26 cellular contexts compared by ENCODE assay signal in genomic region chr4:9919047-9919446, GRCh38.
DNase-seq lines count a peak whose midpoint lies in the region; ATAC-seq, FAIRE-seq and TF ChIP-seq lines count a peak whose summit lies in the region.
"Had no signal": no experiment of that assay in that cellular context is flagged by ENCODE, and none has a peak within 500 bp of the region (broad histone marks: within the 10 kb centered on the region; RNA-seq: fewer than 3 reads in every experiment).

No MANE protein-coding gene starts in this region.

- no peaks in the 10 kb centered on the region for H3K4me1 ChIP-seq in K562 (replicated peaks in 1 of 2; ENCODE audit: control insufficient read depth in 2 of 2, insufficient read depth in 2 of 2, low read length in 2 of 2)

- peak in 1 of 2 experiments; percentile 15; a peak in 1 of 4 replicates for TF ChIP-seq RAD21 in K562 (CRISPR knock-in tag; conservative IDR thresholded peaks at IDR 0.05 in 1 of 2, IDR thresholded peaks at IDR 0.05 in 1 of 2)

- H3K9me1 ChIP-seq in K562 (ENCODE audit: control insufficient read depth, insufficient read depth, low read length): no peaks in the 10 kb centered on the region

- no peak overlapping the region for H3K27ac ChIP-seq in K562 (ENCODE audit: extremely low read depth, low read depth, low read length)
- H3K27ac ChIP-seq: 22Rv1; BLaER1 treated with 17β-estradiol and CSF1 and Interleukin-3, amounts not matched to agents 10 nM and 100 nM; GM23248; KMS-11 had no signal

- no peaks in the 10 kb centered on the region for H3K9me3 ChIP-seq in K562 (replicated peaks; ENCODE audit: control insufficient read depth, insufficient read depth, low read depth, low read length)
- H3K9me3 ChIP-seq: BLaER1 treated with 17β-estradiol and CSF1 and Interleukin-3, amounts not matched to agents 10 nM and 100 nM had no signal

- peak; percentile 15 for DNase-seq in DMS 273 (lab: John Stamatoyannopoulos, UW; ENCODE audit: unreplicated experiment)
- no peak for DNase-seq in DMS 273 treated with DMSO at 0.1 percent for 48 hours (lab: John Stamatoyannopoulos, UW)
- DNase-seq in H7: peak; percentile 72
- peak in 1 of 4 experiments; percentile 6 for DNase-seq in K562 (ENCODE audit: extremely low read depth in 1 of 4, low spot score in 3 of 4)
- DNase-seq in iPS-NIHi7 (ENCODE audit: extremely low spot score): peak; percentile 57
- DNase-seq in putamen (ENCODE audit: low spot score): no peak
- no peak for DNase-seq in amniotic stem cell (lab: John Stamatoyannopoulos, UW)
- no peak for DNase-seq in superior temporal gyrus (ENCODE audit: extremely low spot score)
- DNase-seq: CD8-positive, alpha-beta memory T cell; DND-41; GDM1; GM23248; HFFc6; NCI-H1092; NCI-H146; NCI-H2081 treated with DMSO at 0.1 percent for 48 hours; NCI-H510A; NCI-H774 had no signal

- FAIRE-seq in K562 (lab: Jason Lieb, UNC): peak; percentile 15
- FAIRE-seq: D721Med, GM12891, GM18507, HepG2 had no signal

- H3K27me3 ChIP-seq in H7 (ENCODE audit: control insufficient read depth, insufficient read depth, low read length): no peaks in the 10 kb centered on the region
- peaks cover 0 to 19% of the 10 kb centered on the region in 2 experiments; a peak in 2 of 5 replicates for H3K27me3 ChIP-seq in K562 (ENCODE audit: control insufficient read depth in 2 of 2, insufficient read depth in 2 of 2, low read length in 2 of 2)
- H3K27me3 ChIP-seq: BLaER1 treated with 17β-estradiol and CSF1 and Interleukin-3, amounts not matched to agents 10 nM and 100 nM had no signal

- no peak overlapping the region for H2AFZ ChIP-seq in K562 (ENCODE audit: low read depth, low read length)
- H2AFZ ChIP-seq: GM23248 had no signal

- H3K4me3 ChIP-seq in H7 (ENCODE audit: insufficient read depth, low read depth, low read length) (no peak overlapping the region), K562 (no peak overlapping the region)
- H3K4me3 ChIP-seq: BLaER1 treated with 17β-estradiol and CSF1 and Interleukin-3, amounts not matched to agents 10 nM and 100 nM; GM23248 had no signal

- H3K9ac ChIP-seq in K562 (ENCODE audit: insufficient read depth in 1 of 2, low read depth in 2 of 2, low read length in 2 of 2): no peak overlapping the region
- H3K9ac ChIP-seq: BLaER1 treated with 17β-estradiol and CSF1 and Interleukin-3, amounts not matched to agents 10 nM and 100 nM; GM23248; KMS-11 had no signal

- 0% methylated on average over 6 of the region's 6 CpGs for WGBS in K562 (ENCODE audit: insufficient coverage, low coverage, missing lambda C conversion rate)

- peak in 2 of 3 experiments; percentile 16 to 34; a peak in 2 of 6 replicates for TF ChIP-seq CTCF in K562 (IDR thresholded peaks at IDR 0.05 in 2 of 3, conservative IDR thresholded peaks at IDR 0.05 in 1 of 3; ENCODE audit: insufficient read depth in 2 of 3, low read depth in 1 of 3, low read length in 3 of 3)

- CTCF ChIA-PET in K562 (lab: Yijun Ruan, JAX; ENCODE audit: low intra/inter-chr PET ratio): no interaction called here

- no TSS peak for BruUV-seq in K562 (replicated peaks; lab: Mats Ljungman, UMichigan)

- no peaks in the 10 kb centered on the region for H4K20me1 ChIP-seq in K562 (replicated peaks; ENCODE audit: control insufficient read depth, insufficient read depth, low read length)

- H3K36me3 ChIP-seq in H7 (replicated peaks; ENCODE audit: control insufficient read depth, insufficient read depth, low read length): no peaks in the 10 kb centered on the region
- H3K36me3 ChIP-seq in K562 (ENCODE audit: control insufficient read depth, insufficient read depth, low read length): no peaks in the 10 kb centered on the region

- no peaks in the 10 kb centered on the region for H3K79me2 ChIP-seq in K562 (ENCODE audit: control insufficient read depth, insufficient read depth, low read length)

- H3K4me2 ChIP-seq in K562 (ENCODE audit: insufficient read depth, low read length): no peak overlapping the region
- H3K4me2 ChIP-seq: BLaER1 treated with 17β-estradiol and CSF1 and Interleukin-3, amounts not matched to agents 10 nM and 100 nM; KMS-11 had no signal

- POLR2A ChIA-PET in K562 (lab: Yijun Ruan, JAX): interaction anchor here (1.2 kb wide), 1 partner anchor 17 kb away, joined by 6 read pairs; no protein-coding TSS in a partner anchor

- no peak for TF ChIP-seq EP300 in K562 (IDR thresholded peaks at IDR 0.05; ENCODE audit: low read length)

- TF ChIP-seq POLR2A in K562 (conservative IDR thresholded peaks at IDR 0.05): no peak

- intact Hi-C loops in K562 (cut with micrococcal nuclease): no loop called here

- in situ Hi-C loops in K562 (cut with MboI): no loop called here

- ATAC-seq in K562: peak; percentile 68
- ATAC-seq: HepG2, Panc1 had no signal

TF ChIP-seq in K562, 482 proteins besides CTCF, POLR2A, EP300 and RAD21:
- TF ChIP-seq ZBTB12 (CRISPR knock-in tag; IDR thresholded peaks at IDR 0.05) (no peak), RFX5 (IDR thresholded peaks at IDR 0.05; ENCODE audit: low read depth, low read length) (no peak), FOXJ2 (tag; IDR thresholded peaks at IDR 0.05) (no peak), TCF7L2 (IDR thresholded peaks at IDR 0.05; ENCODE audit: low read depth, low read length) (no peak), TAF7 (tag; IDR thresholded peaks at IDR 0.05) (no peak), ELK3 (CRISPR knock-in tag; IDR thresholded peaks at IDR 0.05) (no peak), SPI1 (IDR thresholded peaks at IDR 0.05; ENCODE audit: borderline replicate concordance, low read depth, low read length) (peak; percentile 51; the same call in 1 of the 2 replicates), SAFB (IDR thresholded peaks at IDR 0.05; ENCODE audit: borderline replicate concordance, low read depth, low read length) (no peak), RB1 (IDR thresholded peaks at IDR 0.05; ENCODE audit: low read depth) (no peak)

Comparison
In these comparisons a context has a peak if more than half of its experiments do, and no peak if none do; other contexts are left out.
1. DNase-seq: peak in DMS 273 (single experiment), H7 (single experiment) and iPS-NIHi7 (single experiment); none in DMS 273 treated with DMSO at 0.1 percent for 48 hours (single experiment), putamen (single experiment), amniotic stem cell (single experiment) and superior temporal gyrus (single experiment).